ENCODE assay signal across 8 cellular contexts in the genomic region with DNA sequence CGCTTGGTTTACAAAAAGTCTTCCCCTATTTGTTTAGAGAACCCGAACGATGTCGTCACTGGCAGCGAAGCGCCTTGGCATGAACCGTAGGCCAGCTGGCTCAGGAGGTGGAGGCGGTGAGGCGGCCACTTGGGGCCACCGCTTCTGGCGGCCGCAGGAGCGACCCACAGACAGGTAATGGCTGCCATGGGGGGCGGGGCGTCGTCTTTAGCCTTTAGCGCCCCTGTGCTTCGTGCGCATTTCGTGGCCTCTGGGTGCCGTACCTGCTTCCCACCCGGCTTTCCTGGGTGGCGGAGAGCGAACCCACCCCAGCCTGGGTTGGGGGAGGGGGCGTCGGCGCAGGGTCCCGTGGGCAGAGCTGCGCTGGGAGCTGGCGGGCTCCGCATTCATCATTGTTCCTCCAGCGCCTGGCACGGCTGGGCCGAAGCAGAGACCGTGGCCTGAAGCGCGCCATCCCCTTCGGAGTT. TPM values are rescaled to one million over a fixed set of nuclear protein-coding genes. Genes with fewer than 3 reads are reported as not detected.
A peak's percentile ranks its signal among the peaks of the same experiment; 100 is the strongest.
DNase-seq lines count a peak whose midpoint lies in the region; ATAC-seq and TF ChIP-seq lines count a peak whose summit lies in the region.

No MANE protein-coding gene starts in this region.

- H3K9me3 Mint-ChIP-seq in activated naive CD8-positive, alpha-beta T cell treated with anti-CD3 and anti-CD28 coated beads, Interleukin-2, amount 10 ng/mL, durations not matched to agents 7 days and 5 days, result no peaks in the 10 kb centered on the region

- intact Hi-C loops in heart right ventricle (cut with DNase I) (no loop called here), upper lobe of right lung (cut with DNase I) (no loop called here)

- no peak for TF ChIP-seq CTCF in HL-60 (IDR thresholded peaks at IDR 0.05; ENCODE audit: insufficient read depth, low read length)
- TF ChIP-seq CTCF in heart right ventricle (IDR thresholded peaks at IDR 0.05), result no peak
- no peak for TF ChIP-seq CTCF in upper lobe of right lung (IDR thresholded peaks at IDR 0.05)

- H3K36me3 ChIP-seq in BLaER1 treated with 17β-estradiol and CSF1 and Interleukin-3, amounts not matched to agents 10 nM and 100 nM, result no peaks in the 10 kb centered on the region
- H3K36me3 ChIP-seq in SJSA1, result no peaks in the 10 kb centered on the region
- no peaks in the 10 kb centered on the region for H3K36me3 ChIP-seq in heart right ventricle
- H3K36me3 ChIP-seq in upper lobe of right lung, result no peaks in the 10 kb centered on the region

- H3K4me2 ChIP-seq in BLaER1 treated with 17β-estradiol and CSF1 and Interleukin-3, amounts not matched to agents 10 nM and 100 nM, result peak overlapping the region; percentile 59 to 89 (median 84)

- 1 to 2% methylated on average over 32 to 38 of the region's 38 CpGs for WGBS in heart right ventricle, 2 donors

- peaks cover 0 to 16% (median 2%) of the 10 kb centered on the region in 10 experiments; a peak in 5 of 20 replicates for H3K4me1 ChIP-seq in BLaER1 treated with 17β-estradiol and CSF1 and Interleukin-3, amounts not matched to agents 10 nM and 100 nM
- H3K4me1 ChIP-seq in SJSA1 (replicated peaks) (peaks cover 4% of the 10 kb centered on the region), heart right ventricle (peaks cover 0 to 15% (median 8%) of the 10 kb centered on the region in 9 donors), upper lobe of right lung (peaks cover 5% of the 10 kb centered on the region)

- peak; percentile 68 for ATAC-seq in activated naive CD8-positive, alpha-beta T cell treated with anti-CD3 and anti-CD28 coated beads, Interleukin-2, amount 10 ng/mL, durations not matched to agents 7 days and 5 days (ENCODE audit: low read depth)
- peak; percentile 22 to 73 (median 64) for ATAC-seq in heart right ventricle
- peak; percentile 81 for ATAC-seq in upper lobe of right lung
- ATAC-seq in HG02759 (IDR thresholded peaks at IDR 0.05; ENCODE audit: unreplicated experiment), result no peak

- POLR2A ChIA-PET in activated naive CD8-positive, alpha-beta T cell treated with anti-CD3 and anti-CD28 coated beads, Interleukin-2, amount 10 ng/mL, durations not matched to agents 7 days and 5 days (lab: Charles Lee), result interaction anchor here (0.6 kb wide), 1 partner anchor 45 kb away, joined by 3 read pairs; no protein-coding TSS in a partner anchor

- H3K27me3 ChIP-seq in BLaER1 treated with 17β-estradiol and CSF1 and Interleukin-3, amounts not matched to agents 10 nM and 100 nM, result peaks cover 0 to 8% (median 0%) of the 10 kb centered on the region in 11 experiments; a peak in 2 of 22 replicates
- H3K27me3 ChIP-seq in HL-60 (ENCODE audit: insufficient read depth, poor library complexity, severe bottlenecking) (peaks cover 34% of the 10 kb centered on the region), SJSA1 (replicated peaks) (peaks cover 25% of the 10 kb centered on the region), heart right ventricle (peaks cover 0 to 32% (median 10%) of the 10 kb centered on the region in 7 donors), upper lobe of right lung (no peaks in the 10 kb centered on the region)

- H3K36me3 Mint-ChIP-seq in activated naive CD8-positive, alpha-beta T cell treated with anti-CD3 and anti-CD28 coated beads, Interleukin-2, amount 10 ng/mL, durations not matched to agents 7 days and 5 days, result no peaks in the 10 kb centered on the region

- peak in 1 of 2 experiments; percentile 15 for DNase-seq in HL-60 (ENCODE audit: low read depth in 1 of 2, low spot score in 1 of 2)
- no peak for DNase-seq in SJSA1 (ENCODE audit: low read depth in 1 of 2, low spot score in 2 of 2)
- peak; percentile 62 for DNase-seq in activated naive CD8-positive, alpha-beta T cell treated with anti-CD3 and anti-CD28 coated beads, Interleukin-2, amount 10 ng/mL, durations not matched to agents 7 days and 5 days
- peak; percentile 26 to 45 for DNase-seq in heart right ventricle
- DNase-seq in pons (ENCODE audit: low spot score), result peak; percentile 63
- DNase-seq in upper lobe of right lung, result peak; percentile 88

- peak overlapping the region; percentile 51 to 73 (median 63) for H3K4me3 ChIP-seq in BLaER1 treated with 17β-estradiol and CSF1 and Interleukin-3, amounts not matched to agents 10 nM and 100 nM
- peak overlapping the region; percentile 34 for H3K4me3 ChIP-seq in HL-60 (replicated peaks; ENCODE audit: insufficient read depth, low read length)
- peak overlapping the region; percentile 29 for H3K4me3 ChIP-seq in SJSA1
- peak overlapping the region; percentile 29 to 71 (median 60) for H3K4me3 ChIP-seq in heart right ventricle
- peak overlapping the region; percentile 51 for H3K4me3 ChIP-seq in upper lobe of right lung

- H3K27ac Mint-ChIP-seq in activated naive CD8-positive, alpha-beta T cell treated with anti-CD3 and anti-CD28 coated beads, Interleukin-2, amount 10 ng/mL, durations not matched to agents 7 days and 5 days, result no peak overlapping the region

- no peaks in the 10 kb centered on the region for H3K9me3 ChIP-seq in BLaER1 treated with 17β-estradiol and CSF1 and Interleukin-3, amounts not matched to agents 10 nM and 100 nM (replicated peaks in 1 of 11)
- no peaks in the 10 kb centered on the region for H3K9me3 ChIP-seq in SJSA1 (replicated peaks)
- H3K9me3 ChIP-seq in heart right ventricle, result no peaks in the 10 kb centered on the region
- no peaks in the 10 kb centered on the region for H3K9me3 ChIP-seq in upper lobe of right lung

- peaks cover 44% of the 10 kb centered on the region for H3K27me3 Mint-ChIP-seq in activated naive CD8-positive, alpha-beta T cell treated with anti-CD3 and anti-CD28 coated beads, Interleukin-2, amount 10 ng/mL, durations not matched to agents 7 days and 5 days

- no peaks in the 10 kb centered on the region for H4K20me1 ChIP-seq in BLaER1 treated with 17β-estradiol and CSF1 and Interleukin-3, amounts not matched to agents 10 nM and 100 nM

- peak overlapping the region in 10 of 11 experiments; percentile 40 to 62 (median 53); a peak in 17 of 22 replicates for H3K27ac ChIP-seq in BLaER1 treated with 17β-estradiol and CSF1 and Interleukin-3, amounts not matched to agents 10 nM and 100 nM
- H3K27ac ChIP-seq in HL-60 (replicated peaks), result no peak overlapping the region
- H3K27ac ChIP-seq in SJSA1, result no peak overlapping the region
- peak overlapping the region in 9 of 10 donors; percentile 13 to 60 (median 52) for H3K27ac ChIP-seq in heart right ventricle
- peak overlapping the region; percentile 67 for H3K27ac ChIP-seq in upper lobe of right lung

- H3K9ac ChIP-seq in BLaER1 treated with 17β-estradiol and CSF1 and Interleukin-3, amounts not matched to agents 10 nM and 100 nM, result peak overlapping the region; percentile 53 to 78 (median 71); a peak in 21 of 22 replicates

- H3K4me3 Mint-ChIP-seq in activated naive CD8-positive, alpha-beta T cell treated with anti-CD3 and anti-CD28 coated beads, Interleukin-2, amount 10 ng/mL, durations not matched to agents 7 days and 5 days, result peak overlapping the region; percentile 90

- peaks cover 3% of the 10 kb centered on the region for H3K4me1 Mint-ChIP-seq in activated naive CD8-positive, alpha-beta T cell treated with anti-CD3 and anti-CD28 coated beads, Interleukin-2, amount 10 ng/mL, durations not matched to agents 7 days and 5 days

RNA-seq across cellular contexts. Expression of a gene that starts 0.5 kb away (rescaled TPM):
- 0.37 and 0.53 TPM in 2 replicates for total RNA-seq in SJSA1 (2014; rRNA removed; shearing (Covaris generic))
- under 1 TPM; 0.45 to 0.61 TPM for total RNA-seq in activated naive CD8-positive, alpha-beta T cell treated with anti-CD3 and anti-CD28 coated beads, Interleukin-2, amount 10 ng/mL, durations not matched to agents 7 days and 5 days
- total RNA-seq in heart right ventricle (10 to 100 TPM in 8 of 10 donors, 1 to 10 TPM in 2; 6.7 to 20.1 (median 14.9) TPM), upper lobe of right lung (6.0 TPM)
- 1 to 10 TPM in 1 of 2 donors, under 1 TPM in 1; 0.84 to 5.0 TPM for polyA plus RNA-seq in heart right ventricle

RNA-seq across cellular contexts. Expression of a gene that starts 26.5 kb away (rescaled TPM):
- 0.60 and 4.8 TPM in 2 replicates for total RNA-seq in SJSA1 (2014; rRNA removed; shearing (Covaris generic))
- total RNA-seq in activated naive CD8-positive, alpha-beta T cell treated with anti-CD3 and anti-CD28 coated beads, Interleukin-2, amount 10 ng/mL, durations not matched to agents 7 days and 5 days, result 10 to 100 TPM; 10.5 to 12.8 TPM
- total RNA-seq in heart right ventricle (1 to 10 TPM; 1.5 to 6.3 (median 2.8) TPM), upper lobe of right lung (19.3 TPM)
- 1 to 10 TPM; 1.6 to 2.3 TPM for polyA plus RNA-seq in heart right ventricle

RNA-seq across cellular contexts. Expression of a gene that starts 58.6 kb away (rescaled TPM):
- total RNA-seq in SJSA1 (2014; rRNA removed; shearing (Covaris generic)), result 6.7 and 6.9 TPM in 2 replicates
- 1 to 10 TPM; 1.5 to 2.4 TPM for total RNA-seq in activated naive CD8-positive, alpha-beta T cell treated with anti-CD3 and anti-CD28 coated beads, Interleukin-2, amount 10 ng/mL, durations not matched to agents 7 days and 5 days
- 1 to 10 TPM; 1.8 to 6.0 (median 3.1) TPM for total RNA-seq in heart right ventricle
- 1 to 10 TPM; 3.3 to 3.8 TPM for polyA plus RNA-seq in heart right ventricle
- total RNA-seq in upper lobe of right lung, result 2.9 TPM

Comparison
In these comparisons a context has a peak if more than half of its experiments do, and no peak if none do; other contexts are left out.
1. H3K27ac ChIP-seq: peak in BLaER1 treated with 17β-estradiol and CSF1 and Interleukin-3, amounts not matched to agents 10 nM and 100 nM (10 of 11), heart right ventricle (9 of 10) and upper lobe of right lung (single experiment); none in HL-60 (single experiment) and SJSA1 (single experiment).
2. DNase-seq: peak in activated naive CD8-positive, alpha-beta T cell treated with anti-CD3 and anti-CD28 coated beads, Interleukin-2, amount 10 ng/mL, durations not matched to agents 7 days and 5 days (single experiment), heart right ventricle (2 of 2), pons (single experiment) and upper lobe of right lung (single experiment); none in SJSA1 (0 of 2).
3. Peak in every context shown above with its lines, with median percentiles within 50 percentile points of each other: H3K4me3 ChIP-seq.